ENCODE assay signal across 1 cellular context in the genomic region with DNA sequence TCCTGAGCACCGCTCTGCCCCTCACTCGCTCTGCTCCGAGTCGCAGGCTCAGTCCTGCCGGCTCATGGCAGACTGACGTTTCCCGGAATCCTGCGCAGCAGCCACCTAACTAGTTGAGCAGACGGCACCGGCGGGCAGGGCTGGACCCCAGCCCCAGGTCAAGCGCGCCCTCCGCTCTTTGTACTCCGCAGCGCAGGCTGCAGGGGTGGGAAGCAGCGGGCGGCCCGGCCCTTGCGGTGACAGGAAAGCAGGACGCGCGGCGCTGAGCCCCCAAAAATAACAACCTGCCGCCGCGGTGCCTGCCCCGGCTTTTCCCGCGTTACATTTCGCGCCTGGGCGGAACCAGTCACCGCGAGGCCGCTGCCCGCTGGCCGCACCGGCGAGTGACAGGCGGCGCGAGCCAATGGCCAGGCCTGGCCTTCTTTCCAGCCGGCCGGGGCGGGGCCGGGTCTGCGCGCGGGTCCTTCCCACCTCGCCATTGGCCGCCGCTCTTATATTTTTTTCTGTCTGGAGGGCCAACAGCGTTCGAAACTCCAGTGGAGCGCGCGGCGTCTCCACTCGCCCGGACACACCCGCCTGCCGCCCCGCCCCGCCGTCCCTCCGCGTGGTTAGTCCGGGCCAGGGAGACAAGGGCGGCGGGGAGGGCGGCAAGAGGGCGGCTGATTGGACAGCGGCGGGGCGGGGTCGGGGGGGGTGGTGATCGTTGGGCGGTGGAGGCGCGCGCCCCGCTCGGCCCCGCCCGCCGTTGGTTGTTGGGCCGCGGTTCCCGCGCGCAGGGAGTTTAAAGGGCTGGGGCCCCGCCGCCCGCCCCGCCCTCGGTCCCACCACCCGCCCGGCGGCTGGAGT.
TF ChIP-seq lines count a peak whose summit lies in the region.

Gene ZNF367, minus strand, starts transcription at position 297 of the 846 bp plus-strand sequence. CDS start 338 bp downstream, outside the sequence.

TF ChIP-seq in HepG2, 621 proteins besides CTCF, POLR2A, EP300 and RAD21 (continued from another document):
- TF ChIP-seq, protein P1, sequence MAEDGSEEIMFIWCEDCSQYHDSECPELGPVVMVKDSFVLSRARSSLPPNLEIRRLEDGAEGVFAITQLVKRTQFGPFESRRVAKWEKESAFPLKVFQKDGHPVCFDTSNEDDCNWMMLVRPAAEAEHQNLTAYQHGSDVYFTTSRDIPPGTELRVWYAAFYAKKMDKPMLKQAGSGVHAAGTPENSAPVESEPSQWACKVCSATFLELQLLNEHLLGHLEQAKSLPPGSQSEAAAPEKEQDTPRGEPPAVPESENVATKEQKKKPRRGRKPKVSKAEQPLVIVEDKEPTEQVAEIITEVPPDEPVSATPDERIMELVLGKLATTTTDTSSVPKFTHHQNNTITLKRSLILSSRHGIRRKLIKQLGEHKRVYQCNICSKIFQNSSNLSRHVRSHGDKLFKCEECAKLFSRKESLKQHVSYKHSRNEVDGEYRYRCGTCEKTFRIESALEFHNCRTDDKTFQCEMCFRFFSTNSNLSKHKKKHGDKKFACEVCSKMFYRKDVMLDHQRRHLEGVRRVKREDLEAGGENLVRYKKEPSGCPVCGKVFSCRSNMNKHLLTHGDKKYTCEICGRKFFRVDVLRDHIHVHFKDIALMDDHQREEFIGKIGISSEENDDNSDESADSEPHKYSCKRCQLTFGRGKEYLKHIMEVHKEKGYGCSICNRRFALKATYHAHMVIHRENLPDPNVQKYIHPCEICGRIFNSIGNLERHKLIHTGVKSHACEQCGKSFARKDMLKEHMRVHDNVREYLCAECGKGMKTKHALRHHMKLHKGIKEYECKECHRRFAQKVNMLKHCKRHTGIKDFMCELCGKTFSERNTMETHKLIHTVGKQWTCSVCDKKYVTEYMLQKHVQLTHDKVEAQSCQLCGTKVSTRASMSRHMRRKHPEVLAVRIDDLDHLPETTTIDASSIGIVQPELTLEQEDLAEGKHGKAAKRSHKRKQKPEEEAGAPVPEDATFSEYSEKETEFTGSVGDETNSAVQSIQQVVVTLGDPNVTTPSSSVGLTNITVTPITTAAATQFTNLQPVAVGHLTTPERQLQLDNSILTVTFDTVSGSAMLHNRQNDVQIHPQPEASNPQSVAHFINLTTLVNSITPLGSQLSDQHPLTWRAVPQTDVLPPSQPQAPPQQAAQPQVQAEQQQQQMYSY (CRISPR knock-in tag; IDR thresholded peaks at IDR 0.05): no peak; the same call in 1 of the 2 replicates
- TF ChIP-seq MTA3 (CRISPR knock-in tag; IDR thresholded peaks at IDR 0.05) (no peak), ZNF230 (CRISPR knock-in tag; IDR thresholded peaks at IDR 0.05) (peak; percentile 17; the same call in 1 of the 2 replicates), CCDC6 (CRISPR knock-in tag; IDR thresholded peaks at IDR 0.05) (peak; percentile 70; the same call in 1 of the 2 replicates), ZNF749 (CRISPR knock-in tag; IDR thresholded peaks at IDR 0.05; ENCODE audit: borderline replicate concordance) (peak; percentile 93), HES4 (CRISPR knock-in tag; IDR thresholded peaks at IDR 0.05; ENCODE audit: borderline replicate concordance) (0 out of 2 replicates have a peak, but pooled peaks have one; percentile 34), GATAD1 (CRISPR knock-in tag; IDR thresholded peaks at IDR 0.05) (peak; percentile 62; the same call in 1 of the 2 replicates), ATM (IDR thresholded peaks at IDR 0.05; ENCODE audit: borderline replicate concordance) (no peak), NR2F1 (CRISPR knock-in tag; IDR thresholded peaks at IDR 0.05) (no peak), ZNF296 (CRISPR knock-in tag; conservative IDR thresholded peaks at IDR 0.05) (peak; percentile 82), ZNF44 (CRISPR knock-in tag; IDR thresholded peaks at IDR 0.05) (peak; percentile 83; the same call in 1 of the 2 replicates), NFATC3 (CRISPR knock-in tag; IDR thresholded peaks at IDR 0.05) (no peak), CBX1 (IDR thresholded peaks at IDR 0.05; ENCODE audit: low read depth) (no peak), ATF7-NPFF (CRISPR knock-in tag; IDR thresholded peaks at IDR 0.05; ENCODE audit: low read depth) (peak; percentile 94), ZNF451 (CRISPR knock-in tag; IDR thresholded peaks at IDR 0.05) (no peak), IRF2 (CRISPR knock-in tag; IDR thresholded peaks at IDR 0.05) (peak; percentile 3; the same call in 1 of the 2 replicates), ZNF326 (CRISPR knock-in tag; IDR thresholded peaks at IDR 0.05; ENCODE audit: borderline replicate concordance) (no peak), ZNF83 (CRISPR knock-in tag; IDR thresholded peaks at IDR 0.05; ENCODE audit: borderline replicate concordance) (no peak; the same call in 1 of the 2 replicates), ZNF333 (CRISPR knock-in tag; IDR thresholded peaks at IDR 0.05; ENCODE audit: borderline replicate concordance) (no peak), AHR (CRISPR knock-in tag; IDR thresholded peaks at IDR 0.05) (no peak), ZNF614 (CRISPR knock-in tag; IDR thresholded peaks at IDR 0.05; ENCODE audit: borderline replicate concordance) (no peak), KDM1A (CRISPR knock-in tag; IDR thresholded peaks at IDR 0.05) (no peak), SPEN (CRISPR knock-in tag; IDR thresholded peaks at IDR 0.05; ENCODE audit: low read depth) (peak; percentile 14), CEBPZ (IDR thresholded peaks at IDR 0.05; ENCODE audit: low read length) (no peak), GATA4 (IDR thresholded peaks at IDR 0.05; ENCODE audit: borderline replicate concordance, low read depth) (no peak), SUZ12 (IDR thresholded peaks at IDR 0.05; ENCODE audit: low read depth, low read length) (no peak), ZNF776 (CRISPR knock-in tag; IDR thresholded peaks at IDR 0.05) (no peak), HOXA7 (CRISPR knock-in tag; IDR thresholded peaks at IDR 0.05) (no peak), RERE (CRISPR knock-in tag; IDR thresholded peaks at IDR 0.05; ENCODE audit: low read depth) (no peak), FOSL1 (CRISPR knock-in tag; IDR thresholded peaks at IDR 0.05; ENCODE audit: borderline replicate concordance) (no peak), SYNCRIP (IDR thresholded peaks at IDR 0.05; ENCODE audit: insufficient read depth, low read depth, low read length) (no peak), ZFY (CRISPR knock-in tag; IDR thresholded peaks at IDR 0.05) (no peak), MTF1 (CRISPR knock-in tag; IDR thresholded peaks at IDR 0.05) (0 out of 2 replicates have a peak, but pooled peaks have one; percentile 69), ZNF580 (CRISPR knock-in tag; IDR thresholded peaks at IDR 0.05; ENCODE audit: borderline replicate concordance, low read depth) (no peak)
- TF ChIP-seq, protein P2, sequence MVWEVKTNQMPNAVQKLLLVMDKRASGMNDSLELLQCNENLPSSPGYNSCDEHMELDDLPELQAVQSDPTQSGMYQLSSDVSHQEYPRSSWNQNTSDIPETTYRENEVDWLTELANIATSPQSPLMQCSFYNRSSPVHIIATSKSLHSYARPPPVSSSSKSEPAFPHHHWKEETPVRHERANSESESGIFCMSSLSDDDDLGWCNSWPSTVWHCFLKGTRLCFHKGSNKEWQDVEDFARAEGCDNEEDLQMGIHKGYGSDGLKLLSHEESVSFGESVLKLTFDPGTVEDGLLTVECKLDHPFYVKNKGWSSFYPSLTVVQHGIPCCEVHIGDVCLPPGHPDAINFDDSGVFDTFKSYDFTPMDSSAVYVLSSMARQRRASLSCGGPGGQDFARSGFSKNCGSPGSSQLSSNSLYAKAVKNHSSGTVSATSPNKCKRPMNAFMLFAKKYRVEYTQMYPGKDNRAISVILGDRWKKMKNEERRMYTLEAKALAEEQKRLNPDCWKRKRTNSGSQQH (CRISPR knock-in tag; IDR thresholded peaks at IDR 0.05; ENCODE audit: low read depth): no peak
